10 cellular contexts compared by ENCODE assay signal in genomic region chr15:101244889-101245668, GRCh38. TPM values are rescaled to one million over a fixed set of nuclear protein-coding genes. Genes with fewer than 3 reads are reported as not detected.
A peak's percentile ranks its signal among the peaks of the same experiment; 100 is the strongest.
DNase-seq lines count a peak whose midpoint lies in the region; ATAC-seq and TF ChIP-seq lines count a peak whose summit lies in the region.
"Had no signal": no experiment of that assay in that cellular context is flagged by ENCODE, and none has a peak within 500 bp of the region (broad histone marks: within the 10 kb centered on the region; RNA-seq: fewer than 3 reads in every experiment).

No MANE protein-coding gene starts in this region.

- H3K27me3 Mint-ChIP-seq in activated naive CD4-positive, alpha-beta T cell treated with anti-CD3 and anti-CD28 coated beads for 36 hours (ENCODE audit: low read depth): no peaks in the 10 kb centered on the region
- no peaks in the 10 kb centered on the region for H3K27me3 Mint-ChIP-seq in WTC11 (ENCODE audit: low read depth)

- no peaks in the 10 kb centered on the region for H3K9me3 ChIP-seq in thoracic aorta
- H3K9me3 ChIP-seq: vagina had no signal

- H3K4me3 Mint-ChIP-seq in activated naive CD4-positive, alpha-beta T cell treated with anti-CD3 and anti-CD28 coated beads for 36 hours: no peak overlapping the region
- peak overlapping the region; percentile 4; the same call in 1 of the 2 replicates for H3K4me3 Mint-ChIP-seq in WTC11

- intact Hi-C loops in activated naive CD4-positive, alpha-beta T cell treated with anti-CD3 and anti-CD28 coated beads for 36 hours (cut with micrococcal nuclease): loop anchor here (5.0 kb wide), 2 partner anchors 328 to 648 kb away; partner anchors contain the start of gene LRRK1

- no peak for TF ChIP-seq CTCF in WTC11 (IDR thresholded peaks at IDR 0.05)
- no peak for TF ChIP-seq CTCF in fibroblast of the aortic adventitia (IDR thresholded peaks at IDR 0.05; ENCODE audit: insufficient read depth, low read length)
- TF ChIP-seq CTCF in thoracic aorta (IDR thresholded peaks at IDR 0.05): no peak

- DNase-seq in activated naive CD4-positive, alpha-beta T cell treated with anti-CD3 and anti-CD28 coated beads, Interleukin-2, amount 50 U/mL, for 72 hours (ENCODE audit: low spot score in 2 of 2): no peak
- DNase-seq in activated naive CD4-positive, alpha-beta T cell treated with anti-CD3 and anti-CD28 coated beads for 36 hours: no peak
- DNase-seq in WTC11 (ENCODE audit: low spot score): no peak
- no peak for DNase-seq in fibroblast of the aortic adventitia (ENCODE audit: low read depth)
- DNase-seq in thoracic aorta (ENCODE audit: low spot score): no peak
- no peak for DNase-seq in HEK293T (ENCODE audit: extremely low spot score)
- DNase-seq in activated CD4-positive, CD25-positive, alpha-beta regulatory T cell (lab: John Stamatoyannopoulos, UW): no peak

- H3K27ac ChIP-seq in thoracic aorta: peak overlapping the region; percentile 57 to 66
- H3K27ac ChIP-seq: vagina had no signal

- CTCF ChIA-PET in activated naive CD4-positive, alpha-beta T cell treated with anti-CD3 and anti-CD28 coated beads for 36 hours (lab: Charles Lee): interaction anchor here (0.8 to 1.5 kb wide), 7 partner anchors 9 to 237 kb away, joined by 3 to 4 read pairs (median 3); no protein-coding TSS in a partner anchor
- CTCF ChIA-PET in WTC11 (lab: Charles Lee): interaction anchor here (1.1 to 4.7 kb wide), 6 partner anchors 11 to 237 kb away, joined by 3 to 20 read pairs (median 4); no protein-coding TSS in a partner anchor
- CTCF ChIA-PET in HEK293T (lab: Yijun Ruan, JAX): no interaction called here

- peaks cover 65 to 99% of the 10 kb centered on the region in 2 donors for H3K4me1 ChIP-seq in thoracic aorta (ENCODE audit: control insufficient read depth in 1 of 2, low read depth in 2 of 2)

- peak overlapping the region; percentile 19 to 71 for H3K27ac Mint-ChIP-seq in activated naive CD4-positive, alpha-beta T cell treated with anti-CD3 and anti-CD28 coated beads, Interleukin-2, amount 50 U/mL, for 72 hours
- no peak overlapping the region for H3K27ac Mint-ChIP-seq in activated naive CD4-positive, alpha-beta T cell treated with anti-CD3 and anti-CD28 coated beads for 36 hours
- peak overlapping the region; percentile 39 for H3K27ac Mint-ChIP-seq in WTC11

- peaks cover 87% of the 10 kb centered on the region for H3K4me1 Mint-ChIP-seq in activated naive CD4-positive, alpha-beta T cell treated with anti-CD3 and anti-CD28 coated beads for 36 hours (ENCODE audit: low read depth)
- peaks cover 88% of the 10 kb centered on the region for H3K4me1 Mint-ChIP-seq in WTC11

- H3K27me3 ChIP-seq in thoracic aorta (replicated peaks; ENCODE audit: insufficient read depth): no peaks in the 10 kb centered on the region
- H3K27me3 ChIP-seq: vagina had no signal

- H3K36me3 ChIP-seq in thoracic aorta: no peaks in the 10 kb centered on the region
- H3K36me3 ChIP-seq: vagina had no signal

- no peaks in the 10 kb centered on the region for H3K9me3 Mint-ChIP-seq in activated naive CD4-positive, alpha-beta T cell treated with anti-CD3 and anti-CD28 coated beads, Interleukin-2, amount 50 U/mL, for 72 hours
- H3K9me3 Mint-ChIP-seq in activated naive CD4-positive, alpha-beta T cell treated with anti-CD3 and anti-CD28 coated beads for 36 hours: no peaks in the 10 kb centered on the region
- H3K9me3 Mint-ChIP-seq in WTC11: no peaks in the 10 kb centered on the region

- peak overlapping the region; percentile 19 for H3K4me3 ChIP-seq in fibroblast of the aortic adventitia (ENCODE audit: low read depth, low read length)
- H3K4me3 ChIP-seq in thoracic aorta: no peak overlapping the region
- H3K4me3 ChIP-seq: vagina had no signal

- POLR2A ChIA-PET in WTC11 (lab: Charles Lee): no interaction called here
- POLR2A ChIA-PET in HEK293T (lab: Yijun Ruan, JAX): no interaction called here

- ATAC-seq in activated naive CD4-positive, alpha-beta T cell treated with anti-CD3 and anti-CD28 coated beads, Interleukin-2, amount 50 U/mL, for 72 hours: no peak
- ATAC-seq in WTC11 (no peak), thoracic aorta (ENCODE audit: insufficient number of reproducible peaks, low FRiP score, low read depth) (no peak), HG02623 (IDR thresholded peaks at IDR 0.05; ENCODE audit: unreplicated experiment) (no peak)
- ATAC-seq: sciatic nerve had no signal

- H3K36me3 Mint-ChIP-seq in activated naive CD4-positive, alpha-beta T cell treated with anti-CD3 and anti-CD28 coated beads, Interleukin-2, amount 50 U/mL, for 72 hours: peaks cover 12 to 40% of the 10 kb centered on the region in 2 donors
- H3K36me3 Mint-ChIP-seq in activated naive CD4-positive, alpha-beta T cell treated with anti-CD3 and anti-CD28 coated beads for 36 hours (ENCODE audit: low read depth): peaks cover 14% of the 10 kb centered on the region
- peaks cover 14% of the 10 kb centered on the region; the same call in 1 of the 2 replicates for H3K36me3 Mint-ChIP-seq in WTC11

TF ChIP-seq in WTC11, 78 proteins besides CTCF, POLR2A, EP300 and RAD21 (continues in another document):
- TF ChIP-seq, protein P1, sequence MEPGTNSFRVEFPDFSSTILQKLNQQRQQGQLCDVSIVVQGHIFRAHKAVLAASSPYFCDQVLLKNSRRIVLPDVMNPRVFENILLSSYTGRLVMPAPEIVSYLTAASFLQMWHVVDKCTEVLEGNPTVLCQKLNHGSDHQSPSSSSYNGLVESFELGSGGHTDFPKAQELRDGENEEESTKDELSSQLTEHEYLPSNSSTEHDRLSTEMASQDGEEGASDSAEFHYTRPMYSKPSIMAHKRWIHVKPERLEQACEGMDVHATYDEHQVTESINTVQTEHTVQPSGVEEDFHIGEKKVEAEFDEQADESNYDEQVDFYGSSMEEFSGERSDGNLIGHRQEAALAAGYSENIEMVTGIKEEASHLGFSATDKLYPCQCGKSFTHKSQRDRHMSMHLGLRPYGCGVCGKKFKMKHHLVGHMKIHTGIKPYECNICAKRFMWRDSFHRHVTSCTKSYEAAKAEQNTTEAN (CRISPR knock-in tag; IDR thresholded peaks at IDR 0.05): no peak
- TF ChIP-seq, protein P2, sequence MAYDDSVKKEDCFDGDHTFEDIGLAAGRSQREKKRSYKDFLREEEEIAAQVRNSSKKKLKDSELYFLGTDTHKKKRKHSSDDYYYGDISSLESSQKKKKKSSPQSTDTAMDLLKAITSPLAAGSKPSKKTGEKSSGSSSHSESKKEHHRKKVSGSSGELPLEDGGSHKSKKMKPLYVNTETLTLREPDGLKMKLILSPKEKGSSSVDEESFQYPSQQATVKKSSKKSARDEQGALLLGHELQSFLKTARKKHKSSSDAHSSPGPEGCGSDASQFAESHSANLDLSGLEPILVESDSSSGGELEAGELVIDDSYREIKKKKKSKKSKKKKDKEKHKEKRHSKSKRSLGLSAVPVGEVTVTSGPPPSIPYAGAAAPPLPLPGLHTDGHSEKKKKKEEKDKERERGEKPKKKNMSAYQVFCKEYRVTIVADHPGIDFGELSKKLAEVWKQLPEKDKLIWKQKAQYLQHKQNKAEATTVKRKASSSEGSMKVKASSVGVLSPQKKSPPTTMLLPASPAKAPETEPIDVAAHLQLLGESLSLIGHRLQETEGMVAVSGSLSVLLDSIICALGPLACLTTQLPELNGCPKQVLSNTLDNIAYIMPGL (CRISPR knock-in tag; IDR thresholded peaks at IDR 0.05): no peak
- no peak for TF ChIP-seq ZNF671 (CRISPR knock-in tag; IDR thresholded peaks at IDR 0.05)

TF ChIP-seq in HEK293T, 16 proteins besides CTCF, POLR2A, EP300 and RAD21:
- no peak for TF ChIP-seq TARDBP (IDR thresholded peaks at IDR 0.05)
- TF ChIP-seq FOXA1 (IDR thresholded peaks at IDR 0.05): no peak
- no peak for TF ChIP-seq ELF4 (IDR thresholded peaks at IDR 0.05)
- no peak for TF ChIP-seq NFRKB (IDR thresholded peaks at IDR 0.05)
- TF ChIP-seq ZNF384 (IDR thresholded peaks at IDR 0.05): no peak
- no peak for TF ChIP-seq CTBP1 (IDR thresholded peaks at IDR 0.05; ENCODE audit: borderline replicate concordance)
- no peak for TF ChIP-seq LEF1 (IDR thresholded peaks at IDR 0.05; ENCODE audit: borderline replicate concordance)
- no peak for TF ChIP-seq FOXK2 (IDR thresholded peaks at IDR 0.05)
- TF ChIP-seq SP1 (IDR thresholded peaks at IDR 0.05): no peak
- no peak for TF ChIP-seq PKNOX1 (IDR thresholded peaks at IDR 0.05)
- no peak for TF ChIP-seq BHLHE40 (IDR thresholded peaks at IDR 0.05; ENCODE audit: borderline replicate concordance)
- TF ChIP-seq SUZ12 (IDR thresholded peaks at IDR 0.05): no peak

RNA-seq across cellular contexts. Expression of gene CHSY1, which starts 6.8 kb away (rescaled TPM):
- 10 to 100 TPM; 45.5 to 54.1 TPM for total RNA-seq in activated naive CD4-positive, alpha-beta T cell treated with anti-CD3 and anti-CD28 coated beads, Interleukin-2, amount 50 U/mL, for 72 hours
- total RNA-seq in activated naive CD4-positive, alpha-beta T cell treated with anti-CD3 and anti-CD28 coated beads for 36 hours: 10 to 100 TPM; 19.5 to 21.8 TPM
- total RNA-seq in WTC11 (2021) (56.3 to 59.1 TPM (median 57.4 TPM) in 3 replicates), fibroblast of the aortic adventitia (ENCODE audit: low replicate concordance) (34.4 and 40.9 TPM in 2 replicates), thoracic aorta (100 to 1,000 TPM in 1 of 2 donors, 10 to 100 TPM in 1; 35.7 to 153 TPM)

RNA-seq across cellular contexts. Expression of gene SELENOS, which starts 32.2 kb away (rescaled TPM):
- 10 to 100 TPM; 18.4 to 22.6 TPM for total RNA-seq in activated naive CD4-positive, alpha-beta T cell treated with anti-CD3 and anti-CD28 coated beads, Interleukin-2, amount 50 U/mL, for 72 hours
- total RNA-seq in activated naive CD4-positive, alpha-beta T cell treated with anti-CD3 and anti-CD28 coated beads for 36 hours: 10 to 100 TPM; 13.1 to 15.3 TPM
- total RNA-seq in WTC11 (2021) (38.2 to 43.8 TPM (median 39.3 TPM) in 3 replicates), fibroblast of the aortic adventitia (ENCODE audit: low replicate concordance) (52.7 and 65.3 TPM in 2 replicates), thoracic aorta (10 to 100 TPM; 84.6 to 92.6 TPM)

RNA-seq across cellular contexts. Expression of gene SNRPA1, which starts 50.0 kb away (rescaled TPM):
- 100 to 1,000 TPM; 163 to 174 TPM for total RNA-seq in activated naive CD4-positive, alpha-beta T cell treated with anti-CD3 and anti-CD28 coated beads, Interleukin-2, amount 50 U/mL, for 72 hours
- total RNA-seq in activated naive CD4-positive, alpha-beta T cell treated with anti-CD3 and anti-CD28 coated beads for 36 hours: 100 to 1,000 TPM; 205 to 212 TPM
- total RNA-seq in WTC11 (2021) (144 to 170 TPM (median 151 TPM) in 3 replicates), fibroblast of the aortic adventitia (ENCODE audit: low replicate concordance) (17.5 and 26.2 TPM in 2 replicates), thoracic aorta (10 to 100 TPM; 31.0 to 60.0 TPM)
